Comparison of ENCODE assay signal across 15 cellular contexts in genomic region chr14:22264759-22265158, GRCh38.
DNase-seq lines count a peak whose midpoint lies in the region; ATAC-seq and TF ChIP-seq lines count a peak whose summit lies in the region.
"Had no signal": no experiment of that assay in that cellular context is flagged by ENCODE, and none has a peak within 500 bp of the region (broad histone marks: within the 10 kb centered on the region; RNA-seq: fewer than 3 reads in every experiment).

No MANE protein-coding gene starts in this region.

- no peaks in the 10 kb centered on the region for H3K27me3 Mint-ChIP-seq in CD4-positive, alpha-beta T cell
- H3K27me3 Mint-ChIP-seq in activated CD4-positive, alpha-beta T cell treated with anti-CD3 and anti-CD28 coated beads for 36 hours: no peaks in the 10 kb centered on the region
- H3K27me3 Mint-ChIP-seq: CD4-positive, CD25-positive, alpha-beta regulatory T cell had no signal

- peak overlapping the region; percentile 82 for H3K27ac Mint-ChIP-seq in CD4-positive, alpha-beta T cell
- no peak overlapping the region for H3K27ac Mint-ChIP-seq in activated CD4-positive, alpha-beta T cell treated with anti-CD3 and anti-CD28 coated beads for 36 hours
- H3K27ac Mint-ChIP-seq: IgD-negative memory B cell had no signal

- no peak for TF ChIP-seq CTCF in CD4-positive, alpha-beta T cell (IDR thresholded peaks at IDR 0.05)
- TF ChIP-seq CTCF in PC-3 (conservative IDR thresholded peaks at IDR 0.05; ENCODE audit: low read depth, low read length): no peak
- no peak for TF ChIP-seq CTCF in foreskin keratinocyte (conservative IDR thresholded peaks at IDR 0.05)

- no peak overlapping the region for H3K4me3 Mint-ChIP-seq in CD4-positive, alpha-beta T cell
- H3K4me3 Mint-ChIP-seq in activated CD4-positive, alpha-beta T cell treated with anti-CD3 and anti-CD28 coated beads for 36 hours: no peak overlapping the region
- H3K4me3 Mint-ChIP-seq: IgD-negative memory B cell had no signal

- DNase-seq in CD4-positive, alpha-beta T cell: no peak
- DNase-seq in PC-3 (no peak), foreskin keratinocyte (no peak), EL (no peak), HT-29 (ENCODE audit: low spot score) (no peak)
- DNase-seq in activated CD4-positive, alpha-beta T cell treated with anti-CD3 and anti-CD28 coated beads for 36 hours: no peak
- DNase-seq: BE2C; CD4-positive, CD25-positive, alpha-beta regulatory T cell; MG63; NCI-H1092 treated with DMSO at 0.1 percent for 48 hours; NCI-H510A treated with DMSO at 0.1 percent for 48 hours; NCI-H774 had no signal

- H3K9me3 ChIP-seq in CD4-positive, alpha-beta T cell (ENCODE audit: control insufficient read depth, low read length): no peaks in the 10 kb centered on the region
- no peaks in the 10 kb centered on the region for H3K9me3 ChIP-seq in PC-3 (ENCODE audit: low read length)
- H3K9me3 ChIP-seq: BE2C, MG63 had no signal

- no TSS peak for BruUV-seq in PC-3 (replicated peaks; lab: Mats Ljungman, UMichigan)

- H3K4me1 ChIP-seq in PC-3 (ENCODE audit: insufficient read depth, low read length): peaks cover 73% of the 10 kb centered on the region
- H3K4me1 ChIP-seq in foreskin keratinocyte: peaks cover 31% of the 10 kb centered on the region
- H3K4me1 ChIP-seq: BE2C had no signal

- H3K79me2 ChIP-seq in PC-3 (ENCODE audit: low read length): no peaks in the 10 kb centered on the region

- CTCF ChIA-PET in CD4-positive, alpha-beta T cell (lab: Charles Lee): no interaction called here
- CTCF ChIA-PET in PC-3 (lab: Charles Lee): no interaction called here
- CTCF ChIA-PET in activated CD4-positive, alpha-beta T cell treated with anti-CD3 and anti-CD28 coated beads for 36 hours (lab: Charles Lee): interaction anchor here (0.7 kb wide), 1 partner anchor 394 kb away, joined by 3 read pairs; no protein-coding TSS in a partner anchor

- H3K36me3 ChIP-seq in PC-3 (ENCODE audit: low read depth, low read length): no peaks in the 10 kb centered on the region
- H3K36me3 ChIP-seq: BE2C, MG63 had no signal

- no peaks in the 10 kb centered on the region for H3F3A ChIP-seq in PC-3 (ENCODE audit: low read length, unreplicated experiment)

- no peaks in the 10 kb centered on the region for H3K27me3 ChIP-seq in CD4-positive, alpha-beta T cell (ENCODE audit: control insufficient read depth, insufficient read depth, low read length)
- no peaks in the 10 kb centered on the region for H3K27me3 ChIP-seq in PC-3 (ENCODE audit: low read length)
- H3K27me3 ChIP-seq in foreskin keratinocyte: no peaks in the 10 kb centered on the region
- H3K27me3 ChIP-seq: BE2C, MG63 had no signal

- peak overlapping the region; percentile 74 for H3K4me2 ChIP-seq in PC-3 (ENCODE audit: low read length)

- intact Hi-C loops in CD4-positive, alpha-beta T cell (cut with DNase I, micrococcal nuclease): no loop called here
- intact Hi-C loops in PC-3 (cut with micrococcal nuclease): no loop called here
- intact Hi-C loops in activated CD4-positive, alpha-beta T cell treated with anti-CD3 and anti-CD28 coated beads for 36 hours (cut with DNase I, micrococcal nuclease): loop anchor here (5.0 kb wide), 2 partner anchors 32 to 37 kb away; no protein-coding TSS in a partner anchor

- POLR2A ChIA-PET in CD4-positive, alpha-beta T cell (lab: Charles Lee): no interaction called here
- POLR2A ChIA-PET in PC-3 (lab: Charles Lee; ENCODE audit: unreplicated experiment): no interaction called here
- POLR2A ChIA-PET in activated CD4-positive, alpha-beta T cell treated with anti-CD3 and anti-CD28 coated beads for 36 hours (lab: Charles Lee): no interaction called here

- H4K20me1 ChIP-seq in PC-3 (ENCODE audit: low read length): no peaks in the 10 kb centered on the region

- H3K36me3 Mint-ChIP-seq in CD4-positive, alpha-beta T cell (ENCODE audit: low read depth): no peaks in the 10 kb centered on the region
- H3K36me3 Mint-ChIP-seq in activated CD4-positive, alpha-beta T cell treated with anti-CD3 and anti-CD28 coated beads for 36 hours (ENCODE audit: low read depth): no peaks in the 10 kb centered on the region
- H3K36me3 Mint-ChIP-seq: CD4-positive, CD25-positive, alpha-beta regulatory T cell had no signal

- peak overlapping the region; percentile 49; the same call in 1 of the 2 replicates for H2AFZ ChIP-seq in PC-3 (ENCODE audit: low read length)

- no peaks in the 10 kb centered on the region for H3K9me3 Mint-ChIP-seq in CD4-positive, alpha-beta T cell
- H3K9me3 Mint-ChIP-seq in activated CD4-positive, alpha-beta T cell treated with anti-CD3 and anti-CD28 coated beads for 36 hours (ENCODE audit: low read depth): no peaks in the 10 kb centered on the region
- H3K9me3 Mint-ChIP-seq: IgD-negative memory B cell had no signal

- ATAC-seq in CD4-positive, alpha-beta T cell (ENCODE audit: poor library complexity): no peak
- ATAC-seq in HG02588 (IDR thresholded peaks at IDR 0.05; ENCODE audit: unreplicated experiment): peak; percentile 49
- ATAC-seq in PC-3: no peak
- no peak for ATAC-seq in foreskin keratinocyte
- no peak for ATAC-seq in activated CD4-positive, alpha-beta T cell treated with anti-CD3 and anti-CD28 coated beads for 36 hours
- no peak for ATAC-seq in HG02759 (IDR thresholded peaks at IDR 0.05; ENCODE audit: unreplicated experiment)

- H3K4me1 Mint-ChIP-seq in CD4-positive, alpha-beta T cell (ENCODE audit: low read depth): peaks cover 8% of the 10 kb centered on the region
- H3K4me1 Mint-ChIP-seq in activated CD4-positive, alpha-beta T cell treated with anti-CD3 and anti-CD28 coated beads for 36 hours: peaks cover 7% of the 10 kb centered on the region

- no peak overlapping the region for H3K27ac ChIP-seq in CD4-positive, alpha-beta T cell (ENCODE audit: low read depth, low read length)
- H3K27ac ChIP-seq in PC-3 (ENCODE audit: low read length) (peak overlapping the region; percentile 76; the same call in 1 of the 2 replicates), foreskin keratinocyte (peak overlapping the region; percentile 53)

- no peak overlapping the region for H3K9ac ChIP-seq in PC-3 (ENCODE audit: low read length)

- no peaks in the 10 kb centered on the region for H3K9me2 ChIP-seq in PC-3 (replicated peaks; ENCODE audit: low read length)

- peak overlapping the region; percentile 19; the same call in 1 of the 2 replicates for H3K4me3 ChIP-seq in PC-3 (ENCODE audit: low read length)
- H3K4me3 ChIP-seq: MG63 had no signal

Comparison
In these comparisons a context has a peak if more than half of its experiments do, and no peak if none do; other contexts are left out.
1. intact Hi-C loops: an anchor here in activated CD4-positive, alpha-beta T cell treated with anti-CD3 and anti-CD28 coated beads for 36 hours (5.0 kb wide); none called in CD4-positive, alpha-beta T cell and PC-3.